ENCODE assay signal across 8 cellular contexts in the genomic region with DNA sequence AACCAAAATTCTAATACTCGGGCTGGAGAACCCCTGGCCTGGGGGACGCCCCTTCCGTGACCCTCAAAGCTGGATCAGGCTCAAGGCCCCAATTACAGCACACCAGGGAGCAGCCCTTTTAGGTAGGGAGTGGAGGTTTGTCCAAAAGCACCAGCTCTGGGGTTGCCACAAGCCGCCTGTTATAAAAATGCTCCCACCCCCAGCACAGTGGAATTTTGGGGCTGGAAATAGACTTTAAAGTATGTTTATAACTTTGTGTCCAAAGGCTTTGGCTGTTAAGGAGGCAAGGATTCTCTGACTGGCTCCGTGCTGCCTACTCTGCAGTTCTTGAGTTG. TPM values are rescaled to one million over a fixed set of nuclear protein-coding genes. Genes with fewer than 3 reads are reported as not detected.
DNase-seq lines count a peak whose midpoint lies in the region; ATAC-seq, FAIRE-seq and TF ChIP-seq lines count a peak whose summit lies in the region.

No MANE protein-coding gene starts in this region.

- in situ Hi-C loops in HepG2 (cut with HindIII; ENCODE audit: extremely low pct_ligation_motif_present, low pct_unique_long_range_greater_than_20kb) = loop anchor here (5.0 kb wide), 1 partner anchor 107 kb away; a partner anchor contains a TSS

- no peaks in the 10 kb centered on the region for H4K20me1 ChIP-seq in HepG2 (ENCODE audit: insufficient read depth, low read length)

- H3K36me3 ChIP-seq in HepG2 (replicated peaks in 1 of 2; ENCODE audit: control insufficient read depth in 1 of 2, insufficient read depth in 2 of 2, low read length in 2 of 2) (peaks cover 6 to 36% of the 10 kb centered on the region in 2 experiments; a peak in 4 of 5 replicates), thymus (ENCODE audit: control insufficient read depth, insufficient read depth) (peaks cover 52% of the 10 kb centered on the region)

- no peak for ATAC-seq in activated T-cell treated with anti-CD3 and anti-CD28 coated beads, Interleukin-2, amount 50 U/mL, for 4 hours
- no peak for ATAC-seq in HepG2

- H3K4me3 Mint-ChIP-seq in activated T-cell treated with anti-CD3 and anti-CD28 coated beads, Interleukin-2, amount 50 U/mL, for 4 hours = peak overlapping the region; percentile 97
- peak overlapping the region; percentile 95 for H3K4me3 Mint-ChIP-seq in activated T-helper 1 cell treated with anti-CD3 and anti-CD28 coated beads, Interleukin-12 subunit alpha, Interleukin-12 subunit beta, Interleukin-2, Interleukin-4 antibody, amounts not matched to agents 30 ng/mL and 10 ng/mL and 1 ng/mL, durations not matched to agents 14 hours and 24 hours and 36 hours

- H3K4me2 ChIP-seq in HepG2 (ENCODE audit: low read depth, low read length) = peak overlapping the region; percentile 87

- POLR2A ChIA-PET in HepG2 (lab: Yijun Ruan, JAX) = interaction anchor here (1.0 to 1.3 kb wide), 3 partner anchors 112 to 258 kb away, joined by 3 to 4 read pairs (median 3); no protein-coding TSS in a partner anchor

- H2AFZ ChIP-seq in HepG2 (ENCODE audit: low read length) = no peak overlapping the region

- TF ChIP-seq RAD21 in HepG2 (CRISPR knock-in tag; IDR thresholded peaks at IDR 0.05) = no peak

- no peak for FAIRE-seq in HepG2 (lab: Jason Lieb, UNC)

- H3K9ac ChIP-seq in HepG2 (ENCODE audit: insufficient read depth, low read depth, low read length) = no peak overlapping the region

- TF ChIP-seq CTCF in HepG2 (CRISPR knock-in tag; IDR thresholded peaks at IDR 0.05) = no peak

- no peak for TF ChIP-seq POLR2A in HepG2 (IDR thresholded peaks at IDR 0.05; ENCODE audit: insufficient read depth in 1 of 2, low read depth in 2 of 2, low read length in 2 of 2)

- BruUV-seq in HepG2 (replicated peaks; lab: Mats Ljungman, UMichigan) = no TSS peak

- peak overlapping the region in 2 of 3 experiments; percentile 86 to 88; a peak in 4 of 6 replicates for H3K4me3 ChIP-seq in HepG2 (replicated peaks in 1 of 3; ENCODE audit: insufficient read depth in 1 of 3, low read depth in 2 of 3, low read length in 3 of 3)
- peak overlapping the region; percentile 77 for H3K4me3 ChIP-seq in thymus (ENCODE audit: low read length)

- H3K27me3 Mint-ChIP-seq in activated T-cell treated with anti-CD3 and anti-CD28 coated beads, Interleukin-2, amount 50 U/mL, for 4 hours (ENCODE audit: low read depth) = no peaks in the 10 kb centered on the region
- H3K27me3 Mint-ChIP-seq in activated T-helper 1 cell treated with anti-CD3 and anti-CD28 coated beads, Interleukin-12 subunit alpha, Interleukin-12 subunit beta, Interleukin-2, Interleukin-4 antibody, amounts not matched to agents 30 ng/mL and 10 ng/mL and 1 ng/mL, durations not matched to agents 14 hours and 24 hours and 36 hours (ENCODE audit: insufficient read depth) = no peaks in the 10 kb centered on the region

- CTCF ChIA-PET in HepG2 (lab: Yijun Ruan, JAX; ENCODE audit: low intra/inter-chr PET ratio, low total read pairs) = interaction anchor here (0.8 to 2.4 kb wide), 2 partner anchors 81 to 112 kb away, joined by 3 to 23 read pairs; no protein-coding TSS in a partner anchor

- no peaks in the 10 kb centered on the region for H3K27me3 ChIP-seq in HepG2 (ENCODE audit: control insufficient read depth in 1 of 2, insufficient read depth in 2 of 2, low read length in 2 of 2)
- H3K27me3 ChIP-seq in thymus (ENCODE audit: control insufficient read depth, insufficient read depth) = no peaks in the 10 kb centered on the region

- no peak overlapping the region for H3K27ac ChIP-seq in HepG2 (ENCODE audit: extremely low read length, insufficient read depth, low read length)
- peak overlapping the region; percentile 97 for H3K27ac ChIP-seq in thymus (ENCODE audit: low read depth)

- no peaks in the 10 kb centered on the region for H3K79me2 ChIP-seq in HepG2 (ENCODE audit: insufficient read depth, low read length)

- 70% methylated on average over 2 of the region's 5 CpGs for WGBS in HepG2 (ENCODE audit: low lambda C conversion rate)
- WGBS in thymus = 47% methylated on average over 5 of the region's 5 CpGs

- peaks cover 11% of the 10 kb centered on the region for H3K4me1 Mint-ChIP-seq in activated T-cell treated with anti-CD3 and anti-CD28 coated beads, Interleukin-2, amount 50 U/mL, for 4 hours (ENCODE audit: low read depth)
- peaks cover 18% of the 10 kb centered on the region for H3K4me1 Mint-ChIP-seq in activated T-helper 1 cell treated with anti-CD3 and anti-CD28 coated beads, Interleukin-12 subunit alpha, Interleukin-12 subunit beta, Interleukin-2, Interleukin-4 antibody, amounts not matched to agents 30 ng/mL and 10 ng/mL and 1 ng/mL, durations not matched to agents 14 hours and 24 hours and 36 hours (ENCODE audit: low read depth)

- no peaks in the 10 kb centered on the region for H3K9me3 ChIP-seq in HepG2 (ENCODE audit: low read length)
- H3K9me3 ChIP-seq in thymus (ENCODE audit: control insufficient read depth) = no peaks in the 10 kb centered on the region

- DNase-seq in activated T-cell treated with anti-CD3 and anti-CD28 coated beads, Interleukin-2, amount 50 U/mL, for 4 hours = no peak
- no peak for DNase-seq in activated T-cell treated with anti-CD3 and anti-CD28 coated beads for 4 hours
- DNase-seq in activated T-helper 1 cell treated with anti-CD3 and anti-CD28 coated beads, Interleukin-12 subunit alpha, Interleukin-12 subunit beta, Interleukin-2, Interleukin-4 antibody, amounts not matched to agents 30 ng/mL and 10 ng/mL and 1 ng/mL, durations not matched to agents 14 hours and 24 hours and 36 hours (ENCODE audit: low spot score) = no peak
- DNase-seq in HepG2 (ENCODE audit: low spot score) = no peak
- DNase-seq in cortex of kidney (lab: John Stamatoyannopoulos, UW) = no peak
- no peak for DNase-seq in NCI-H2081 treated with DMSO at 0.1 percent for 48 hours (lab: John Stamatoyannopoulos, UW)
- no peak for DNase-seq in NOMO-1 treated with DMSO at 0.1 percent for 48 hours (lab: John Stamatoyannopoulos, UW; ENCODE audit: unreplicated experiment)

- no peaks in the 10 kb centered on the region for H3K9me3 Mint-ChIP-seq in activated T-cell treated with anti-CD3 and anti-CD28 coated beads, Interleukin-2, amount 50 U/mL, for 4 hours
- no peaks in the 10 kb centered on the region for H3K9me3 Mint-ChIP-seq in activated T-helper 1 cell treated with anti-CD3 and anti-CD28 coated beads, Interleukin-12 subunit alpha, Interleukin-12 subunit beta, Interleukin-2, Interleukin-4 antibody, amounts not matched to agents 30 ng/mL and 10 ng/mL and 1 ng/mL, durations not matched to agents 14 hours and 24 hours and 36 hours

- peak overlapping the region; percentile 93 for H3K27ac Mint-ChIP-seq in activated T-helper 1 cell treated with anti-CD3 and anti-CD28 coated beads, Interleukin-12 subunit alpha, Interleukin-12 subunit beta, Interleukin-2, Interleukin-4 antibody, amounts not matched to agents 30 ng/mL and 10 ng/mL and 1 ng/mL, durations not matched to agents 14 hours and 24 hours and 36 hours

- H3K4me1 ChIP-seq in HepG2 (ENCODE audit: insufficient read depth, low read length) = no peaks in the 10 kb centered on the region
- peaks cover 5% of the 10 kb centered on the region for H3K4me1 ChIP-seq in thymus (ENCODE audit: control insufficient read depth, insufficient read depth, low read length)

- no peak for TF ChIP-seq EP300 in HepG2 (IDR thresholded peaks at IDR 0.05; ENCODE audit: low read depth in 2 of 2, low read length in 2 of 2)
- TF ChIP-seq EP300 in HepG2 (CRISPR knock-in tag; IDR thresholded peaks at IDR 0.05; ENCODE audit: borderline replicate concordance) = no peak

- H3K36me3 Mint-ChIP-seq in activated T-cell treated with anti-CD3 and anti-CD28 coated beads, Interleukin-2, amount 50 U/mL, for 4 hours (ENCODE audit: insufficient read depth) = peaks cover 3% of the 10 kb centered on the region
- H3K36me3 Mint-ChIP-seq in activated T-helper 1 cell treated with anti-CD3 and anti-CD28 coated beads, Interleukin-12 subunit alpha, Interleukin-12 subunit beta, Interleukin-2, Interleukin-4 antibody, amounts not matched to agents 30 ng/mL and 10 ng/mL and 1 ng/mL, durations not matched to agents 14 hours and 24 hours and 36 hours (ENCODE audit: low read depth) = peaks cover 20% of the 10 kb centered on the region

- intact Hi-C loops in activated T-helper 1 cell treated with anti-CD3 and anti-CD28 coated beads, Interleukin-12 subunit alpha, Interleukin-12 subunit beta, Interleukin-2, Interleukin-4 antibody, amounts not matched to agents 30 ng/mL and 10 ng/mL and 1 ng/mL, durations not matched to agents 14 hours and 24 hours and 36 hours (cut with micrococcal nuclease) = no loop called here
- intact Hi-C loops in HepG2 (cut with micrococcal nuclease; ENCODE audit: unreplicated experiment) = loop anchor here (5.0 kb wide), 1 partner anchor 112 kb away; no protein-coding TSS in a partner anchor

RNA-seq across cellular contexts. Expression of a gene that starts 0.6 kb away (rescaled TPM):
- total RNA-seq in activated T-cell treated with anti-CD3 and anti-CD28 coated beads, Interleukin-2, amount 50 U/mL, for 4 hours = 10 to 100 TPM; 38.7 to 43.4 (median 42.1) TPM
- 67.8 and 71.6 TPM in 2 replicates for total RNA-seq in activated T-helper 1 cell treated with anti-CD3 and anti-CD28 coated beads, Interleukin-12 subunit alpha, Interleukin-12 subunit beta, Interleukin-2, Interleukin-4 antibody, amounts not matched to agents 30 ng/mL and 10 ng/mL and 1 ng/mL, durations not matched to agents 14 hours and 24 hours and 36 hours
- 1.3 and 1.8 TPM in 2 replicates for total RNA-seq in HepG2 (2016; rRNA removed; fragmentation: Illumina TruSeq; extraction: Trizol)
- 0.88 and 1.5 TPM in 2 replicates for total RNA-seq in HepG2 (2016; cell fraction: cytosol; rRNA removed; fragmentation: Illumina TruSeq; extraction: Trizol; ENCODE audit: low read depth)
- 1.4 and 1.5 TPM in 2 replicates for total RNA-seq in HepG2 (2016; cell fraction: insoluble cytoplasmic fraction; rRNA removed; fragmentation: Illumina TruSeq; extraction: Trizol)
- 0.80 and 1.5 TPM in 2 replicates for total RNA-seq in HepG2 (2016; cell fraction: membrane; rRNA removed; fragmentation: Illumina TruSeq; extraction: Trizol)
- 1.7 and 2.0 TPM in 2 replicates for total RNA-seq in HepG2 (2016; cell fraction: nucleus; rRNA removed; fragmentation: Illumina TruSeq; extraction: Trizol)
- polyA plus RNA-seq in HepG2 (2011; rRNA removed) (1.4 and 1.5 TPM in 2 replicates), thymus (37.3 TPM)
- polyA plus RNA-seq in HepG2 (2011; cell fraction: cytosol; rRNA removed) = 0.62 and 0.71 TPM in 2 replicates
- 16.5 and 21.4 TPM in 2 replicates for polyA plus RNA-seq in HepG2 (2011; cell fraction: nucleus; rRNA removed)
- polyA plus RNA-seq in HepG2 (2012) = 2.1 and 3.2 TPM in 2 replicates
- polyA plus RNA-seq in HepG2 (2016; cell fraction: cytosol; fragmentation: Illumina TruSeq; extraction: Trizol; ENCODE audit: low read depth) = 0.38 and 0.47 TPM in 2 replicates
- 1.8 and 2.2 TPM in 2 replicates for polyA plus RNA-seq in HepG2 (2016; cell fraction: insoluble cytoplasmic fraction; fragmentation: Illumina TruSeq; extraction: Trizol; ENCODE audit: low read depth)
- polyA plus RNA-seq in HepG2 (2016; cell fraction: membrane; fragmentation: Illumina TruSeq; extraction: Trizol; ENCODE audit: low read depth) = 0.83 and 0.98 TPM in 2 replicates
- 4.6 and 6.5 TPM in 2 replicates for polyA plus RNA-seq in HepG2 (2016; cell fraction: nucleus; fragmentation: Illumina TruSeq; extraction: Trizol; ENCODE audit: insufficient read depth, low read depth)
- polyA minus RNA-seq in HepG2 (2011; rRNA and poly(A)+ RNA removed; ENCODE audit: low replicate concordance) = 1.3 and 6.5 TPM in 2 replicates
- 0.79 and 2.2 TPM in 2 replicates for polyA minus RNA-seq in HepG2 (2011; cell fraction: cytosol; rRNA and poly(A)+ RNA removed)
- polyA minus RNA-seq in HepG2 (2011; cell fraction: nucleus; rRNA and poly(A)+ RNA removed) = 2.4 and 3.0 TPM in 2 replicates

RNA-seq across cellular contexts. Expression of a gene that starts 16.0 kb away (rescaled TPM):
- 10 to 100 TPM in 2 of 3 donors, 1 to 10 TPM in 1; 9.4 to 15.1 (median 14.7) TPM for total RNA-seq in activated T-cell treated with anti-CD3 and anti-CD28 coated beads, Interleukin-2, amount 50 U/mL, for 4 hours
- 25.8 and 27.4 TPM in 2 replicates for total RNA-seq in activated T-helper 1 cell treated with anti-CD3 and anti-CD28 coated beads, Interleukin-12 subunit alpha, Interleukin-12 subunit beta, Interleukin-2, Interleukin-4 antibody, amounts not matched to agents 30 ng/mL and 10 ng/mL and 1 ng/mL, durations not matched to agents 14 hours and 24 hours and 36 hours
- 0.72 and 0.86 TPM in 2 replicates for total RNA-seq in HepG2 (2016; rRNA removed; fragmentation: Illumina TruSeq; extraction: Trizol)
- not detected in 2 replicates for total RNA-seq in HepG2 (2016; cell fraction: cytosol; rRNA removed; fragmentation: Illumina TruSeq; extraction: Trizol; ENCODE audit: low read depth)
- total RNA-seq in HepG2 (2016; cell fraction: insoluble cytoplasmic fraction; rRNA removed; fragmentation: Illumina TruSeq; extraction: Trizol) = 0.27 and 0.82 TPM in 2 replicates
- total RNA-seq in HepG2 (2016; cell fraction: membrane; rRNA removed; fragmentation: Illumina TruSeq; extraction: Trizol) = 0.19 TPM in 1 of 2 replicates, not detected in the other
- 0.50 and 1.2 TPM in 2 replicates for total RNA-seq in HepG2 (2016; cell fraction: nucleus; rRNA removed; fragmentation: Illumina TruSeq; extraction: Trizol)
- polyA plus RNA-seq in HepG2 (2011; rRNA removed) (3.6 TPM in 2 replicates), thymus (53.8 TPM)
- polyA plus RNA-seq in HepG2 (2011; cell fraction: cytosol; rRNA removed) = 0.54 and 0.72 TPM in 2 replicates
- polyA plus RNA-seq in HepG2 (2011; cell fraction: nucleus; rRNA removed) = 37.6 and 51.5 TPM in 2 replicates
- 4.0 and 4.3 TPM in 2 replicates for polyA plus RNA-seq in HepG2 (2012)
- 0.12 and 0.14 TPM in 2 replicates for polyA plus RNA-seq in HepG2 (2016; cell fraction: cytosol; fragmentation: Illumina TruSeq; extraction: Trizol; ENCODE audit: low read depth)
- polyA plus RNA-seq in HepG2 (2016; cell fraction: insoluble cytoplasmic fraction; fragmentation: Illumina TruSeq; extraction: Trizol; ENCODE audit: low read depth) = 0.24 and 0.39 TPM in 2 replicates
- not detected in 2 replicates for polyA plus RNA-seq in HepG2 (2016; cell fraction: membrane; fragmentation: Illumina TruSeq; extraction: Trizol; ENCODE audit: low read depth)
- polyA plus RNA-seq in HepG2 (2016; cell fraction: nucleus; fragmentation: Illumina TruSeq; extraction: Trizol; ENCODE audit: insufficient read depth, low read depth) = 6.2 and 6.6 TPM in 2 replicates
- polyA minus RNA-seq in HepG2 (2011; rRNA and poly(A)+ RNA removed; ENCODE audit: low replicate concordance) = 1.3 and 4.7 TPM in 2 replicates
- not detected in 2 replicates for polyA minus RNA-seq in HepG2 (2011; cell fraction: cytosol; rRNA and poly(A)+ RNA removed)
- 1.6 and 5.4 TPM in 2 replicates for polyA minus RNA-seq in HepG2 (2011; cell fraction: nucleus; rRNA and poly(A)+ RNA removed)

RNA-seq across cellular contexts. Expression of a gene that starts 19.5 kb away (rescaled TPM):
- 100 to 1,000 TPM; 101 to 108 (median 102) TPM for total RNA-seq in activated T-cell treated with anti-CD3 and anti-CD28 coated beads, Interleukin-2, amount 50 U/mL, for 4 hours
- total RNA-seq in activated T-helper 1 cell treated with anti-CD3 and anti-CD28 coated beads, Interleukin-12 subunit alpha, Interleukin-12 subunit beta, Interleukin-2, Interleukin-4 antibody, amounts not matched to agents 30 ng/mL and 10 ng/mL and 1 ng/mL, durations not matched to agents 14 hours and 24 hours and 36 hours = 101 and 104 TPM in 2 replicates
- total RNA-seq in HepG2 (2016; rRNA removed; fragmentation: Illumina TruSeq; extraction: Trizol) = 9.8 and 23.2 TPM in 2 replicates
- 8.5 and 9.9 TPM in 2 replicates for total RNA-seq in HepG2 (2016; cell fraction: cytosol; rRNA removed; fragmentation: Illumina TruSeq; extraction: Trizol; ENCODE audit: low read depth)
- total RNA-seq in HepG2 (2016; cell fraction: insoluble cytoplasmic fraction; rRNA removed; fragmentation: Illumina TruSeq; extraction: Trizol) = 5.9 and 25.7 TPM in 2 replicates
- 11.2 and 13.7 TPM in 2 replicates for total RNA-seq in HepG2 (2016; cell fraction: membrane; rRNA removed; fragmentation: Illumina TruSeq; extraction: Trizol)
- 38.0 and 41.5 TPM in 2 replicates for total RNA-seq in HepG2 (2016; cell fraction: nucleus; rRNA removed; fragmentation: Illumina TruSeq; extraction: Trizol)
- 41.0 and 41.7 TPM in 2 replicates for polyA plus RNA-seq in HepG2 (2011; rRNA removed)
- 10.1 and 16.3 TPM in 2 replicates for polyA plus RNA-seq in HepG2 (2011; cell fraction: cytosol; rRNA removed)
- 461 and 645 TPM in 2 replicates for polyA plus RNA-seq in HepG2 (2011; cell fraction: nucleus; rRNA removed)
- polyA plus RNA-seq in HepG2 (2012) = 25.9 and 38.7 TPM in 2 replicates
- 4.4 and 5.2 TPM in 2 replicates for polyA plus RNA-seq in HepG2 (2016; cell fraction: cytosol; fragmentation: Illumina TruSeq; extraction: Trizol; ENCODE audit: low read depth)
- polyA plus RNA-seq in HepG2 (2016; cell fraction: insoluble cytoplasmic fraction; fragmentation: Illumina TruSeq; extraction: Trizol; ENCODE audit: low read depth) = 7.4 and 11.3 TPM in 2 replicates
- polyA plus RNA-seq in HepG2 (2016; cell fraction: membrane; fragmentation: Illumina TruSeq; extraction: Trizol; ENCODE audit: low read depth) = 8.0 and 10.2 TPM in 2 replicates
- polyA plus RNA-seq in HepG2 (2016; cell fraction: nucleus; fragmentation: Illumina TruSeq; extraction: Trizol; ENCODE audit: insufficient read depth, low read depth) = 159 and 170 TPM in 2 replicates
- 80.6 and 93.0 TPM in 2 replicates for polyA minus RNA-seq in HepG2 (2011; rRNA and poly(A)+ RNA removed; ENCODE audit: low replicate concordance)
- 18.7 and 21.6 TPM in 2 replicates for polyA minus RNA-seq in HepG2 (2011; cell fraction: cytosol; rRNA and poly(A)+ RNA removed)
- polyA minus RNA-seq in HepG2 (2011; cell fraction: nucleus; rRNA and poly(A)+ RNA removed) = 57.6 and 63.4 TPM in 2 replicates
- polyA plus RNA-seq in thymus = 59.1 TPM

RNA-seq across cellular contexts. Expression of a gene that starts 24.6 kb away (rescaled TPM):
- total RNA-seq in activated T-cell treated with anti-CD3 and anti-CD28 coated beads, Interleukin-2, amount 50 U/mL, for 4 hours = 10 to 100 TPM; 29.2 to 33.2 (median 29.4) TPM
- 48.2 and 54.9 TPM in 2 replicates for total RNA-seq in activated T-helper 1 cell treated with anti-CD3 and anti-CD28 coated beads, Interleukin-12 subunit alpha, Interleukin-12 subunit beta, Interleukin-2, Interleukin-4 antibody, amounts not matched to agents 30 ng/mL and 10 ng/mL and 1 ng/mL, durations not matched to agents 14 hours and 24 hours and 36 hours
- 28.9 and 35.3 TPM in 2 replicates for total RNA-seq in HepG2 (2016; rRNA removed; fragmentation: Illumina TruSeq; extraction: Trizol)
- 5.8 and 9.2 TPM in 2 replicates for total RNA-seq in HepG2 (2016; cell fraction: cytosol; rRNA removed; fragmentation: Illumina TruSeq; extraction: Trizol; ENCODE audit: low read depth)
- 30.1 and 36.1 TPM in 2 replicates for total RNA-seq in HepG2 (2016; cell fraction: insoluble cytoplasmic fraction; rRNA removed; fragmentation: Illumina TruSeq; extraction: Trizol)
- 18.6 and 18.7 TPM in 2 replicates for total RNA-seq in HepG2 (2016; cell fraction: membrane; rRNA removed; fragmentation: Illumina TruSeq; extraction: Trizol)
- total RNA-seq in HepG2 (2016; cell fraction: nucleus; rRNA removed; fragmentation: Illumina TruSeq; extraction: Trizol) = 18.7 and 19.2 TPM in 2 replicates
- 10.9 and 12.9 TPM in 2 replicates for polyA plus RNA-seq in HepG2 (2011; rRNA removed)
- polyA plus RNA-seq in HepG2 (2011; cell fraction: cytosol; rRNA removed) = 5.0 and 7.2 TPM in 2 replicates
- polyA plus RNA-seq in HepG2 (2011; cell fraction: nucleus; rRNA removed) = 5.5 and 6.9 TPM in 2 replicates
- polyA plus RNA-seq in HepG2 (2012) = 7.8 and 8.8 TPM in 2 replicates
- 4.9 and 6.0 TPM in 2 replicates for polyA plus RNA-seq in HepG2 (2016; cell fraction: cytosol; fragmentation: Illumina TruSeq; extraction: Trizol; ENCODE audit: low read depth)
- 24.4 and 28.4 TPM in 2 replicates for polyA plus RNA-seq in HepG2 (2016; cell fraction: insoluble cytoplasmic fraction; fragmentation: Illumina TruSeq; extraction: Trizol; ENCODE audit: low read depth)
- polyA plus RNA-seq in HepG2 (2016; cell fraction: membrane; fragmentation: Illumina TruSeq; extraction: Trizol; ENCODE audit: low read depth) = 9.1 and 9.6 TPM in 2 replicates
- 23.5 and 25.1 TPM in 2 replicates for polyA plus RNA-seq in HepG2 (2016; cell fraction: nucleus; fragmentation: Illumina TruSeq; extraction: Trizol; ENCODE audit: insufficient read depth, low read depth)
- 4.7 and 7.8 TPM in 2 replicates for polyA minus RNA-seq in HepG2 (2011; rRNA and poly(A)+ RNA removed; ENCODE audit: low replicate concordance)
- 6.7 and 11.7 TPM in 2 replicates for polyA minus RNA-seq in HepG2 (2011; cell fraction: cytosol; rRNA and poly(A)+ RNA removed)
- polyA minus RNA-seq in HepG2 (2011; cell fraction: nucleus; rRNA and poly(A)+ RNA removed) = 16.0 and 18.4 TPM in 2 replicates
- 66.6 TPM for polyA plus RNA-seq in thymus

RNA-seq across cellular contexts. Expression of a gene that starts 25.5 kb away (rescaled TPM):
- 10 to 100 TPM in 1 of 3 donors, 1 to 10 TPM in 2; 8.9 to 12.1 (median 9.2) TPM for total RNA-seq in activated T-cell treated with anti-CD3 and anti-CD28 coated beads, Interleukin-2, amount 50 U/mL, for 4 hours
- total RNA-seq in activated T-helper 1 cell treated with anti-CD3 and anti-CD28 coated beads, Interleukin-12 subunit alpha, Interleukin-12 subunit beta, Interleukin-2, Interleukin-4 antibody, amounts not matched to agents 30 ng/mL and 10 ng/mL and 1 ng/mL, durations not matched to agents 14 hours and 24 hours and 36 hours = 28.0 and 29.6 TPM in 2 replicates
- total RNA-seq in HepG2 (2016; rRNA removed; fragmentation: Illumina TruSeq; extraction: Trizol) = not detected in 2 replicates
- total RNA-seq in HepG2 (2016; cell fraction: cytosol; rRNA removed; fragmentation: Illumina TruSeq; extraction: Trizol; ENCODE audit: low read depth) = not detected in 2 replicates
- total RNA-seq in HepG2 (2016; cell fraction: insoluble cytoplasmic fraction; rRNA removed; fragmentation: Illumina TruSeq; extraction: Trizol) = not detected in 2 replicates
- total RNA-seq in HepG2 (2016; cell fraction: membrane; rRNA removed; fragmentation: Illumina TruSeq; extraction: Trizol) = not detected in 2 replicates
- total RNA-seq in HepG2 (2016; cell fraction: nucleus; rRNA removed; fragmentation: Illumina TruSeq; extraction: Trizol) = not detected in 2 replicates
- polyA plus RNA-seq in HepG2 (2011; rRNA removed) = not detected in 2 replicates
- not detected in 2 replicates for polyA plus RNA-seq in HepG2 (2011; cell fraction: cytosol; rRNA removed)
- not detected in 2 replicates for polyA plus RNA-seq in HepG2 (2011; cell fraction: nucleus; rRNA removed)
- polyA plus RNA-seq in HepG2 (2012) = not detected in 2 replicates
- polyA plus RNA-seq in HepG2 (2016; cell fraction: cytosol; fragmentation: Illumina TruSeq; extraction: Trizol; ENCODE audit: low read depth) = not detected in 2 replicates
- not detected in 2 replicates for polyA plus RNA-seq in HepG2 (2016; cell fraction: insoluble cytoplasmic fraction; fragmentation: Illumina TruSeq; extraction: Trizol; ENCODE audit: low read depth)
- not detected in 2 replicates for polyA plus RNA-seq in HepG2 (2016; cell fraction: membrane; fragmentation: Illumina TruSeq; extraction: Trizol; ENCODE audit: low read depth)
- not detected in 2 replicates for polyA plus RNA-seq in HepG2 (2016; cell fraction: nucleus; fragmentation: Illumina TruSeq; extraction: Trizol; ENCODE audit: insufficient read depth, low read depth)
- 2.6 TPM in 1 of 2 replicates, not detected in the other for polyA minus RNA-seq in HepG2 (2011; rRNA and poly(A)+ RNA removed; ENCODE audit: low replicate concordance)
- polyA minus RNA-seq in HepG2 (2011; cell fraction: cytosol; rRNA and poly(A)+ RNA removed) = not detected in 2 replicates
- not detected in 2 replicates for polyA minus RNA-seq in HepG2 (2011; cell fraction: nucleus; rRNA and poly(A)+ RNA removed)
- 26.7 TPM for polyA plus RNA-seq in thymus

Comparison
In these comparisons a context has a peak if more than half of its experiments do, and no peak if none do; other contexts are left out.
1. RNA of a gene that starts 0.6 kb away (total RNA-seq): 67.8 to 71.6 TPM in activated T-helper 1 cell treated with anti-CD3 and anti-CD28 coated beads, Interleukin-12 subunit alpha, Interleukin-12 subunit beta, Interleukin-2, Interleukin-4 antibody, amounts not matched to agents 30 ng/mL and 10 ng/mL and 1 ng/mL, durations not matched to agents 14 hours and 24 hours and 36 hours and 38.7 to 43.4 TPM in activated T-cell treated with anti-CD3 and anti-CD28 coated beads, Interleukin-2, amount 50 U/mL, for 4 hours; 0.80 to 2.0 TPM in HepG2; every median in the first group is over 10 times any median in the second.